Comparison of ENCODE assay signal across 20 cellular contexts in genomic region chr7:25900887-25901286, GRCh38.
"Had no signal": no experiment of that assay in that cellular context is flagged by ENCODE, and none has a peak within 500 bp of the region (broad histone marks: within the 10 kb centered on the region; RNA-seq: fewer than 3 reads in every experiment).

No MANE protein-coding gene starts in this region.

- DNase-seq: Karpas-422, KBM-7, MG63, NCI-H1092, NCI-H1105 treated with DMSO at 0.1 percent for 48 hours, NCI-H1417 treated with DMSO at 0.1 percent for 48 hours, NCI-H146, NCI-H1694 treated with DMSO at 0.1 percent for 48 hours, NCI-H1930, NCI-H2081, NCI-H2107, NCI-H2227 treated with DMSO at 0.1 percent for 48 hours, NCI-H524, NCI-H526 treated with DMSO at 0.1 percent for 48 hours, NCI-H748 treated with DMSO at 0.1 percent for 48 hours, RPMI8226, SHP77, SK-N-SH, SW 1271, T-cell had no signal

- ATAC-seq: T-cell had no signal
